2 cellular contexts compared by ENCODE assay signal in genomic region chr17:7379134-7379533, GRCh38.
TF ChIP-seq lines count a peak whose summit lies in the region.

No MANE protein-coding gene starts in this region.

TF ChIP-seq in SK-N-SH treated with all-trans-retinoic acid at 6 μM for 48 hours, 23 proteins besides CTCF, POLR2A, EP300 and RAD21 (continued from another document):
- TF ChIP-seq ZNF565 (CRISPR knock-in tag; conservative IDR thresholded peaks at IDR 0.05; ENCODE audit: low read depth) (no peak), ZNF70 (CRISPR knock-in tag; IDR thresholded peaks at IDR 0.05) (no peak), ISL1 (CRISPR knock-in tag; IDR thresholded peaks at IDR 0.05) (no peak)

TF ChIP-seq in SK-N-SH, 30 proteins besides CTCF, POLR2A, EP300 and RAD21 (continued from another document):
- no peak for TF ChIP-seq REST (IDR thresholded peaks at IDR 0.05; ENCODE audit: low read depth, low read length)
- no peak for TF ChIP-seq JUND (IDR thresholded peaks at IDR 0.05)
- no peak for TF ChIP-seq ELF1 (IDR thresholded peaks at IDR 0.05)
- TF ChIP-seq RXRA (IDR thresholded peaks at IDR 0.05; ENCODE audit: borderline replicate concordance, low read depth) = no peak
- no peak for TF ChIP-seq FOSL2 (IDR thresholded peaks at IDR 0.05; ENCODE audit: borderline replicate concordance, low read depth)
- TF ChIP-seq NRF1 (IDR thresholded peaks at IDR 0.05; ENCODE audit: low read depth, low read length) = no peak
- TF ChIP-seq PBX3 (IDR thresholded peaks at IDR 0.05) = no peak
- no peak for TF ChIP-seq TAF1 (IDR thresholded peaks at IDR 0.05; ENCODE audit: borderline replicate concordance, low read depth, low read length)
- TF ChIP-seq TCF12 (IDR thresholded peaks at IDR 0.05) = no peak
- no peak for TF ChIP-seq SMC3 (IDR thresholded peaks at IDR 0.05; ENCODE audit: low read depth, low read length)
- no peak for TF ChIP-seq USF1 (IDR thresholded peaks at IDR 0.05; ENCODE audit: borderline replicate concordance, low read depth)
- no peak for TF ChIP-seq USF2 (IDR thresholded peaks at IDR 0.05; ENCODE audit: borderline replicate concordance, low read depth, low read length)
